Comparison of ENCODE assay signal across 8 cellular contexts in genomic region chr5:132369471-132370240, GRCh38. TPM values are rescaled to one million over a fixed set of nuclear protein-coding genes. Genes with fewer than 3 reads are reported as not detected.
A peak's percentile ranks its signal among the peaks of the same experiment; 100 is the strongest.
DNase-seq lines count a peak whose midpoint lies in the region; TF ChIP-seq lines count a peak whose summit lies in the region.

TSS of gene SLC22A5 (plus strand) at chr5:132369710. CDS start at chr5:132369973, 263 bp downstream.

- no peaks in the 10 kb centered on the region for H3K36me3 Mint-ChIP-seq in HFFc6 (ENCODE audit: low read depth)

- peak within 1 kb of the TSS; percentile 97 for H3K4me2 ChIP-seq in mammary epithelial cell (ENCODE audit: insufficient read depth, low read depth, low read length)

- WGBS in mammary epithelial cell (ENCODE audit: low coverage, missing lambda C conversion rate), result 2% methylated on average over 26 of the region's 93 CpGs

- H3K4me1 Mint-ChIP-seq in HFFc6 (ENCODE audit: low read depth), result peaks cover 45% of the 10 kb centered on the region

- H3K4me3 ChIP-seq in mammary epithelial cell (replicated peaks in 1 of 3; ENCODE audit: insufficient read depth in 1 of 3, low read depth in 2 of 3, low read length in 3 of 3), result peak within 1 kb of the TSS; percentile 68 to 91 (median 85)

- no peaks in the 10 kb centered on the region for H3K9me3 ChIP-seq in mammary epithelial cell (replicated peaks; ENCODE audit: insufficient read depth, low read length)

- H3K4me3 Mint-ChIP-seq in HFFc6, result peak within 1 kb of the TSS; percentile 86

- peak within 1 kb of the TSS; percentile 90 for H3K9ac ChIP-seq in mammary epithelial cell (ENCODE audit: insufficient read depth, low read length)

- peaks cover 49% of the 10 kb centered on the region for H3K79me2 ChIP-seq in mammary epithelial cell (ENCODE audit: insufficient read depth, low read length)

- peaks cover 37% of the 10 kb centered on the region for H3K4me1 ChIP-seq in mammary epithelial cell (ENCODE audit: insufficient read depth, low read length)

- DNase-seq in HFFc6 (peak; percentile 28), NCI-H1092 (lab: John Stamatoyannopoulos, UW) (peak; percentile 37), mammary epithelial cell (peak; percentile 78), islet precursor cell (peak; percentile 93), OCI-M2 (lab: John Stamatoyannopoulos, UW; ENCODE audit: unreplicated experiment) (no peak)
- DNase-seq in stimulated activated CD4-positive, alpha-beta T cell treated with anti-CD3 and anti-CD28 coated beads, Interleukin-15, amount 100 ng/mL, for 1 hour (ENCODE audit: low read depth in 1 of 2, low spot score in 1 of 2), result peak; percentile 52 to 70

- no TSS peak for BruUV-seq in mammary epithelial cell (replicated peaks; lab: Mats Ljungman, UMichigan)

- peak within 1 kb of the TSS; percentile 69 for H3K27ac Mint-ChIP-seq in HFFc6

- H3K27ac ChIP-seq in VCaP (peak within 1 kb of the TSS; percentile 87), mammary epithelial cell (ENCODE audit: insufficient read depth, low read depth, low read length) (peak within 1 kb of the TSS; percentile 94)

- TF ChIP-seq CTCF in HFFc6 (IDR thresholded peaks at IDR 0.05) (no peak), VCaP (conservative IDR thresholded peaks at IDR 0.05) (no peak), mammary epithelial cell (conservative IDR thresholded peaks at IDR 0.05 in 1 of 2, IDR thresholded peaks at IDR 0.05 in 1 of 2; ENCODE audit: extremely low read depth in 1 of 2, insufficient read depth in 1 of 2, low read depth in 1 of 2, low read length in 2 of 2) (no peak)

- in situ Hi-C loops in mammary epithelial cell (cut with MboI; ENCODE audit: low sequenced_read_pairs in 2 of 2), result no loop called here

- intact Hi-C loops in mammary epithelial cell (cut with micrococcal nuclease), result loop anchor here (1.0 to 5.0 kb wide), 3 partner anchors 74 to 302 kb away; no protein-coding TSS in a partner anchor

- no peaks in the 10 kb centered on the region; the same call in 1 of the 2 replicates for H3K27me3 Mint-ChIP-seq in HFFc6 (ENCODE audit: insufficient read depth)

- peak within 1 kb of the TSS; percentile 99 for H2AFZ ChIP-seq in mammary epithelial cell (ENCODE audit: low read depth, low read length)

- no peaks in the 10 kb centered on the region for H4K20me1 ChIP-seq in mammary epithelial cell (ENCODE audit: insufficient read depth, low read length)

- no peaks in the 10 kb centered on the region for H3K36me3 ChIP-seq in mammary epithelial cell (ENCODE audit: insufficient read depth, low read length)

- dilution Hi-C loops in mammary epithelial cell (cut with HindIII; ENCODE audit: low sequenced_read_pairs), result loop anchor here (5.0 kb wide), 1 partner anchor 107 kb away; no protein-coding TSS in a partner anchor

- no peaks in the 10 kb centered on the region for H3K9me3 Mint-ChIP-seq in HFFc6

- H3K27me3 ChIP-seq in mammary epithelial cell (ENCODE audit: insufficient read depth, low read length), result no peaks in the 10 kb centered on the region

- peak; percentile 48 for TF ChIP-seq POLR2A in GM15510 (IDR thresholded peaks at IDR 0.05; ENCODE audit: borderline replicate concordance, extremely low read depth, insufficient read length)

- CTCF ChIA-PET in mammary epithelial cell (lab: Charles Lee; ENCODE audit: low non-redundant PET), result interaction anchor here (0.6 kb wide), 1 partner anchor 304 kb away, joined by 3 read pairs; no protein-coding TSS in a partner anchor

RNA-seq across cellular contexts. Expression of gene SLC22A5, which starts in this region (rescaled TPM):
- 1 to 10 TPM; 3.8 to 5.6 (median 4.9) TPM for total RNA-seq in HFFc6 (2021; fragmentation: NEBNext Ultra II Directional; extraction: Animal tissue kit (Norgen Biotek cat#: 25700))
- 10 to 100 TPM; 11.5 to 13.8 TPM for total RNA-seq in mammary epithelial cell
- polyA plus RNA-seq in mammary epithelial cell, result 15.5 TPM
- polyA minus RNA-seq in mammary epithelial cell, result 69.6 TPM
